In genomic region chr10:123666318-123667291, GRCh38 we compare ENCODE assay signal across 20 cellular contexts. TPM values are rescaled to one million over a fixed set of nuclear protein-coding genes. Genes with fewer than 3 reads are reported as not detected.
A peak's percentile ranks its signal among the peaks of the same experiment; 100 is the strongest.
DNase-seq lines count a peak whose midpoint lies in the region; TF ChIP-seq lines count a peak whose summit lies in the region.
"Had no signal": no experiment of that assay in that cellular context is flagged by ENCODE, and none has a peak within 500 bp of the region (broad histone marks: within the 10 kb centered on the region; RNA-seq: fewer than 3 reads in every experiment).

Gene GPR26, plus strand, starts transcription at chr10:123666355. Its CDS starts 53 bp downstream, at chr10:123666408.

- no peaks in the 10 kb centered on the region for H3K9me2 ChIP-seq in OCI-LY7 (ENCODE audit: insufficient read depth, low read length)

- H3K27me3 Mint-ChIP-seq in endothelial cell (ENCODE audit: unreplicated experiment) (peaks cover 19% of the 10 kb centered on the region), mesothelial cell of epicardium (ENCODE audit: low read depth) (peaks cover 95% of the 10 kb centered on the region)
- H3K27me3 Mint-ChIP-seq in activated naive CD8-positive, alpha-beta T cell treated with anti-CD3 and anti-CD28 coated beads for 36 hours = peaks cover 32% of the 10 kb centered on the region

- H3K9ac ChIP-seq in HUES48 (ENCODE audit: low read depth, low read length) = no peak within 1 kb of the TSS

- H3K4me1 ChIP-seq in HUES48 (ENCODE audit: control insufficient read depth, insufficient read depth, low read length) = peaks cover 3% of the 10 kb centered on the region; the same call in 1 of the 2 replicates
- H3K4me1 ChIP-seq in OCI-LY7 (ENCODE audit: insufficient read depth, low read length, poor library complexity, severe bottlenecking) = no peaks in the 10 kb centered on the region
- H3K4me1 ChIP-seq: esophagus muscularis mucosa, pancreas had no signal

- H4K20me1 ChIP-seq in OCI-LY7 (ENCODE audit: insufficient read depth, low read length) = no peaks in the 10 kb centered on the region

- H3K27me3 ChIP-seq in HUES48 (ENCODE audit: control insufficient read depth, insufficient read depth, low read length) = peaks cover 51% of the 10 kb centered on the region
- H3K27me3 ChIP-seq: brain microvascular endothelial cell had no signal

- H2AFZ ChIP-seq in OCI-LY7 (ENCODE audit: low read length) = no peak within 1 kb of the TSS

- peak within 1 kb of the TSS; percentile 83 for H3K4me3 Mint-ChIP-seq in endothelial cell (ENCODE audit: unreplicated experiment)
- H3K4me3 Mint-ChIP-seq in mesothelial cell of epicardium = peak within 1 kb of the TSS; percentile 13
- H3K4me3 Mint-ChIP-seq in activated naive CD8-positive, alpha-beta T cell treated with anti-CD3 and anti-CD28 coated beads for 36 hours = no peak within 1 kb of the TSS
- H3K4me3 Mint-ChIP-seq: activated naive CD4-positive, alpha-beta T cell treated with anti-CD3 and anti-CD28 coated beads, Interleukin-2, amount 10 ng/mL, durations not matched to agents 7 days and 5 days had no signal

- DNase-seq in AG20443 (ENCODE audit: low spot score) = peak; percentile 48
- peak; percentile 62 for DNase-seq in endothelial cell (ENCODE audit: low spot score)
- DNase-seq in mesothelial cell of epicardium (ENCODE audit: low spot score in 2 of 2, unreplicated experiment in 2 of 2) = no peak
- DNase-seq in OCI-LY7 (ENCODE audit: low spot score) = no peak
- DNase-seq in hypothalamus (lab: John Stamatoyannopoulos, UW) = no peak
- DNase-seq in occipital lobe (lab: John Stamatoyannopoulos, UW) = no peak
- DNase-seq in activated naive CD8-positive, alpha-beta T cell treated with anti-CD3 and anti-CD28 coated beads for 36 hours = no peak
- DNase-seq: activated CD4-positive, alpha-beta T cell treated with anti-CD3 and anti-CD28 coated beads, Interleukin-2, amount 50 U/mL, for 4 hours; activated naive CD4-positive, alpha-beta T cell treated with anti-CD3 and anti-CD28 coated beads, Interleukin-2, amount 10 ng/mL, durations not matched to agents 7 days and 5 days; activated T-cell treated with anti-CD3 and anti-CD28 coated beads for 4 hours; brain microvascular endothelial cell; EL; mucosa of descending colon; pancreas; small intestine; stimulated activated CD4-positive, alpha-beta T cell treated with anti-CD3 and anti-CD28 coated beads, Interleukin-4, amount 100 ng/mL, for 24 hours; substantia nigra had no signal

- no TSS peak for BruUV-seq in OCI-LY7 (replicated peaks; lab: Mats Ljungman, UMichigan)

- intact Hi-C loops in OCI-LY7 (cut with micrococcal nuclease; ENCODE audit: unreplicated experiment) = no loop called here

- H3K9me3 Mint-ChIP-seq in endothelial cell (ENCODE audit: unreplicated experiment) (no peaks in the 10 kb centered on the region), mesothelial cell of epicardium (no peaks in the 10 kb centered on the region)
- peaks cover 2% of the 10 kb centered on the region for H3K9me3 Mint-ChIP-seq in activated naive CD8-positive, alpha-beta T cell treated with anti-CD3 and anti-CD28 coated beads for 36 hours

- H3K36me3 Mint-ChIP-seq in endothelial cell (ENCODE audit: low read depth, unreplicated experiment) = no peaks in the 10 kb centered on the region
- H3K36me3 Mint-ChIP-seq in mesothelial cell of epicardium = peaks cover 1% of the 10 kb centered on the region
- peaks cover 2% of the 10 kb centered on the region for H3K36me3 Mint-ChIP-seq in activated naive CD8-positive, alpha-beta T cell treated with anti-CD3 and anti-CD28 coated beads for 36 hours
- H3K36me3 Mint-ChIP-seq: activated naive CD4-positive, alpha-beta T cell treated with anti-CD3 and anti-CD28 coated beads, Interleukin-2, amount 10 ng/mL, durations not matched to agents 7 days and 5 days; IgD-negative memory B cell had no signal

- H3K27ac ChIP-seq in HUES48 (ENCODE audit: low read depth, low read length) (no peak within 1 kb of the TSS), OCI-LY7 (ENCODE audit: low read depth, low read length, poor library complexity, severe bottlenecking) (no peak within 1 kb of the TSS)
- H3K27ac ChIP-seq: brain microvascular endothelial cell, esophagus muscularis mucosa, pancreas had no signal

- H3K36me3 ChIP-seq in HUES48 (ENCODE audit: control insufficient read depth, insufficient read depth, low read length) (no peaks in the 10 kb centered on the region), OCI-LY7 (ENCODE audit: insufficient read depth, low read length) (no peaks in the 10 kb centered on the region)
- H3K36me3 ChIP-seq: brain microvascular endothelial cell, esophagus muscularis mucosa, pancreas had no signal

- H3K27ac Mint-ChIP-seq in endothelial cell (ENCODE audit: unreplicated experiment) (no peak within 1 kb of the TSS), mesothelial cell of epicardium (no peak within 1 kb of the TSS)
- H3K27ac Mint-ChIP-seq in activated naive CD8-positive, alpha-beta T cell treated with anti-CD3 and anti-CD28 coated beads for 36 hours = no peak within 1 kb of the TSS
- H3K27ac Mint-ChIP-seq: activated naive CD4-positive, alpha-beta T cell treated with anti-CD3 and anti-CD28 coated beads, Interleukin-2, amount 10 ng/mL, durations not matched to agents 7 days and 5 days had no signal

- H3K4me3 ChIP-seq in HUES48 (ENCODE audit: low read depth, low read length) (peak within 1 kb of the TSS; percentile 57), OCI-LY7 (ENCODE audit: low read depth, low read length, poor library complexity, severe bottlenecking) (no peak within 1 kb of the TSS)
- H3K4me3 ChIP-seq: esophagus muscularis mucosa, mucosa of descending colon, pancreas had no signal

- no peaks in the 10 kb centered on the region for H3K79me2 ChIP-seq in OCI-LY7 (ENCODE audit: insufficient read depth, low read depth, low read length)

- H3K9me3 ChIP-seq in HUES48 (ENCODE audit: control insufficient read depth, insufficient read depth, low read length) = peaks cover 5% of the 10 kb centered on the region; the same call in 1 of the 2 replicates
- no peaks in the 10 kb centered on the region for H3K9me3 ChIP-seq in OCI-LY7 (ENCODE audit: low read length)
- H3K9me3 ChIP-seq: mucosa of descending colon, pancreas had no signal

- peaks cover 35% of the 10 kb centered on the region for H3K4me1 Mint-ChIP-seq in endothelial cell (ENCODE audit: unreplicated experiment)
- no peaks in the 10 kb centered on the region for H3K4me1 Mint-ChIP-seq in mesothelial cell of epicardium
- H3K4me1 Mint-ChIP-seq in activated naive CD8-positive, alpha-beta T cell treated with anti-CD3 and anti-CD28 coated beads for 36 hours = no peaks in the 10 kb centered on the region
- H3K4me1 Mint-ChIP-seq: activated naive CD4-positive, alpha-beta T cell treated with anti-CD3 and anti-CD28 coated beads, Interleukin-2, amount 10 ng/mL, durations not matched to agents 7 days and 5 days had no signal

- CTCF ChIA-PET in OCI-LY7 (lab: Charles Lee; ENCODE audit: unreplicated experiment) = interaction anchor here (0.6 kb wide), 1 partner anchor 1745 kb away, joined by 3 read pairs; no protein-coding TSS in a partner anchor

- no peak within 1 kb of the TSS for H3K4me2 ChIP-seq in OCI-LY7 (ENCODE audit: low read length)

- POLR2A ChIA-PET in OCI-LY7 (lab: Charles Lee) = interaction anchor here (0.6 kb wide), 1 partner anchor 1369 kb away, joined by 3 read pairs; no protein-coding TSS in a partner anchor

- TF ChIP-seq CTCF in endothelial cell (IDR thresholded peaks at IDR 0.05; ENCODE audit: unreplicated experiment) (no peak), mesothelial cell of epicardium (IDR thresholded peaks at IDR 0.05; ENCODE audit: unreplicated experiment) (no peak), OCI-LY7 (conservative IDR thresholded peaks at IDR 0.05; ENCODE audit: low read length) (no peak)

RNA-seq across cellular contexts. Expression of gene GPR26, which starts in this region (rescaled TPM):
- 0.05 TPM for total RNA-seq in endothelial cell (ENCODE audit: unreplicated experiment)
- total RNA-seq in mesothelial cell of epicardium = not detected in 3 replicates
- not detected in 2 replicates for total RNA-seq in OCI-LY7 (2014; rRNA removed; shearing (Covaris generic))
- total RNA-seq in OCI-LY7 (2022) = not detected in 2 replicates
- total RNA-seq in occipital lobe = 3.1 TPM
- total RNA-seq in activated naive CD8-positive, alpha-beta T cell treated with anti-CD3 and anti-CD28 coated beads for 36 hours = not detected
- total RNA-seq: esophagus muscularis mucosa, mucosa of descending colon, pancreas had no signal

Comparison
In these comparisons a context has a peak if more than half of its experiments do, and no peak if none do; other contexts are left out.
1. Peak in DNase-seq in endothelial cell; RNA of the gene not detected or under 1 TPM.